21 cellular contexts compared by ENCODE assay signal in genomic region chr12:124576061-124576650, GRCh38.
"Had no signal": no experiment of that assay in that cellular context is flagged by ENCODE, and none has a peak within 500 bp of the region (broad histone marks: within the 10 kb centered on the region; RNA-seq: fewer than 3 reads in every experiment).

No MANE protein-coding gene starts in this region.

- H3K27me3 ChIP-seq: esophagus squamous epithelium, heart left ventricle, spleen, testis, transverse colon had no signal

- H3K27ac Mint-ChIP-seq: stimulated activated memory B cell treated with anti-CD40 and anti-IgM and Interleukin-4, amounts not matched to agents 10 μg/mL and 1 μg/mL and 100 μg/mL, for 72 hours had no signal

- H3K4me3 Mint-ChIP-seq: effector memory CD8-positive, alpha-beta T cell; naive thymus-derived CD4-positive, alpha-beta T cell; stimulated activated memory B cell treated with anti-CD40 and anti-IgM and Interleukin-4, amounts not matched to agents 10 μg/mL and 1 μg/mL and 100 μg/mL, for 72 hours; stimulated activated naive CD8-positive, alpha-beta T cell treated with anti-CD3 and anti-CD28 coated beads, Interleukin-15, amount 100 ng/mL, for 72 hours had no signal

- H3K4me1 Mint-ChIP-seq: naive thymus-derived CD4-positive, alpha-beta T cell; stimulated activated memory B cell treated with anti-CD40 and anti-IgM and Interleukin-4, amounts not matched to agents 10 μg/mL and 1 μg/mL and 100 μg/mL, for 72 hours had no signal

- H3K27ac ChIP-seq: epithelial cell of prostate, esophagus squamous epithelium, heart left ventricle, psoas muscle, spleen, testis, transverse colon had no signal

- H3K36me3 Mint-ChIP-seq: stimulated activated memory B cell treated with anti-CD40 and anti-IgM and Interleukin-4, amounts not matched to agents 10 μg/mL and 1 μg/mL and 100 μg/mL, for 72 hours had no signal

- H3K4me1 ChIP-seq: heart left ventricle, psoas muscle, spleen had no signal

- H3K9me3 ChIP-seq: psoas muscle, testis, transverse colon had no signal

- DNase-seq: central memory CD4-positive, alpha-beta T cell; effector memory CD8-positive, alpha-beta T cell; esophagus squamous epithelium; foreskin melanocyte; heart left ventricle; hippocampal formation; mammary epithelial cell; naive thymus-derived CD4-positive, alpha-beta T cell; retina; spleen; stimulated activated CD4-positive, alpha-beta T cell treated with anti-CD3 and anti-CD28 coated beads, Interleukin-15, amount 100 ng/mL, for 24 hours; stimulated activated CD4-positive, alpha-beta T cell treated with anti-CD3 and anti-CD28 coated beads, Interleukin-1b, Interleukin-23, amount 100 ng/mL, for 48 hours; stimulated activated CD4-positive, alpha-beta T cell treated with anti-CD3 and anti-CD28 coated beads, Interleukin-4, amount 100 ng/mL, for 24 hours; stimulated activated naive CD8-positive, alpha-beta T cell treated with anti-CD3 and anti-CD28 coated beads, Interleukin-15, amount 100 ng/mL, for 72 hours; testis; transverse colon had no signal

- ATAC-seq: effector memory CD8-positive, alpha-beta T cell; heart left ventricle; left lobe of liver; naive thymus-derived CD4-positive, alpha-beta T cell; psoas muscle; sciatic nerve; stimulated activated memory B cell treated with anti-CD40 and anti-IgM and Interleukin-4, amounts not matched to agents 10 μg/mL and 1 μg/mL and 100 μg/mL, for 72 hours; stimulated activated naive CD8-positive, alpha-beta T cell treated with anti-CD3 and anti-CD28 coated beads, Interleukin-15, amount 100 ng/mL, for 72 hours had no signal

- H3K4me3 ChIP-seq: esophagus squamous epithelium, heart left ventricle, psoas muscle, spleen, testis, transverse colon had no signal

- H3K36me3 ChIP-seq: esophagus squamous epithelium, heart left ventricle, spleen, transverse colon had no signal
